ENCODE assay signal across 8 cellular contexts in genomic region chr10:110872984-110873569, GRCh38. TPM values are rescaled to one million over a fixed set of nuclear protein-coding genes. Genes with fewer than 3 reads are reported as not detected.
DNase-seq lines count a peak whose midpoint lies in the region; ATAC-seq and TF ChIP-seq lines count a peak whose summit lies in the region.

No MANE protein-coding gene starts in this region.

- in situ Hi-C loops in KBM-7 (cut with MboI; ENCODE audit: low pct_unique_long_range_greater_than_20kb, low sequenced_read_pairs): no loop called here

- DNase-seq in AG09309 (ENCODE audit: low read depth) (no peak), KBM-7 (peak; percentile 34), breast epithelium (ENCODE audit: low spot score in 2 of 2) (no peak), mucosa of descending colon (no peak), posterior cingulate gyrus (no peak)
- DNase-seq in stimulated activated CD4-positive, alpha-beta T cell treated with anti-CD3 and anti-CD28 coated beads, Interleukin-2, amount 100 ng/mL, for 24 hours: no peak
- no peak for DNase-seq in stimulated activated CD4-positive, alpha-beta T cell treated with anti-CD3 and anti-CD28 coated beads, Interleukin-4, amount 100 ng/mL, for 1 hour

- peak overlapping the region; percentile 86 for H3K4me3 ChIP-seq in AG09309 (ENCODE audit: control insufficient read depth, low read depth, low read length)
- peak overlapping the region; percentile 94 to 99 (median 98) for H3K4me3 ChIP-seq in breast epithelium
- H3K4me3 ChIP-seq in mucosa of descending colon: peak overlapping the region; percentile 90

- TF ChIP-seq POLR2A in breast epithelium (IDR thresholded peaks at IDR 0.05): no peak

- no peaks in the 10 kb centered on the region for H3K9me3 ChIP-seq in breast epithelium
- H3K9me3 ChIP-seq in mucosa of descending colon: no peaks in the 10 kb centered on the region

- TF ChIP-seq CTCF in AG09309 (IDR thresholded peaks at IDR 0.05; ENCODE audit: control insufficient read depth, insufficient read depth, low read depth, low read length, missing control alignments) (no peak), breast epithelium (IDR thresholded peaks at IDR 0.05) (no peak), mucosa of descending colon (IDR thresholded peaks at IDR 0.05) (no peak)

- H3K4me1 ChIP-seq in breast epithelium (no peaks in the 10 kb centered on the region), mucosa of descending colon (ENCODE audit: low read depth) (peaks cover 40% of the 10 kb centered on the region)

- ATAC-seq in mucosa of descending colon: no peak
- no peak for ATAC-seq in GM21381 (IDR thresholded peaks at IDR 0.05; ENCODE audit: unreplicated experiment)

- intact Hi-C loops in breast epithelium (cut with DNase I; ENCODE audit: low total_unique reads) (loop anchor here (2.0 to 10.0 kb wide), 4 partner anchors 22 to 128 kb away; no protein-coding TSS in a partner anchor), mucosa of descending colon (cut with DNase I, micrococcal nuclease) (loop anchor here (10.0 kb wide), 2 partner anchors 48 to 68 kb away; no protein-coding TSS in a partner anchor), posterior cingulate gyrus (cut with DNase I) (loop anchor here (5.0 kb wide), 3 partner anchors 51 to 126 kb away; no protein-coding TSS in a partner anchor)

- H3K27me3 ChIP-seq in breast epithelium: no peaks in the 10 kb centered on the region

- peak overlapping the region; percentile 100 for H3K27ac ChIP-seq in breast epithelium

- H3K36me3 ChIP-seq in breast epithelium: no peaks in the 10 kb centered on the region
- H3K36me3 ChIP-seq in mucosa of descending colon (ENCODE audit: low read depth): no peaks in the 10 kb centered on the region

RNA-seq across cellular contexts. Expression of gene PDCD4, which starts 1.3 kb away (rescaled TPM):
- total RNA-seq in breast epithelium (100 to 1,000 TPM; 101 to 319 (median 161) TPM), mucosa of descending colon (100 to 1,000 TPM; 290 to 605 (median 528) TPM)

RNA-seq across cellular contexts. Expression of gene BBIP1, which starts 45.9 kb away (rescaled TPM):
- total RNA-seq in breast epithelium (10 to 100 TPM; 20.0 to 35.0 (median 23.6) TPM), mucosa of descending colon (10 to 100 TPM; 10.6 to 23.4 (median 17.6) TPM)

RNA-seq across cellular contexts. Expression of gene SHOC2, which starts 46.3 kb away (rescaled TPM):
- total RNA-seq in breast epithelium: 10 to 100 TPM; 60.3 to 69.7 (median 65.9) TPM
- 10 to 100 TPM; 68.5 to 90.7 (median 72.3) TPM for total RNA-seq in mucosa of descending colon
